ENCODE assay signal across 14 cellular contexts in genomic region chr17:83089322-83090156, GRCh38. TPM values are rescaled to one million over a fixed set of nuclear protein-coding genes. Genes with fewer than 3 reads are reported as not detected.
DNase-seq lines count a peak whose midpoint lies in the region; ATAC-seq and TF ChIP-seq lines count a peak whose summit lies in the region.
"Had no signal": no experiment of that assay in that cellular context is flagged by ENCODE, and none has a peak within 500 bp of the region (broad histone marks: within the 10 kb centered on the region; RNA-seq: fewer than 3 reads in every experiment).

No MANE protein-coding gene starts in this region.

- H3K27me3 ChIP-seq in GM23338 (ENCODE audit: insufficient read depth): no peaks in the 10 kb centered on the region

- H3K27ac Mint-ChIP-seq in GM23338 (0 out of 2 replicates have a peak overlapping the region, but pooled peaks have one; percentile 74), WTC11 (peak overlapping the region; percentile 79; the same call in 1 of the 2 replicates)
- H3K27ac Mint-ChIP-seq: T-cell had no signal

- TF ChIP-seq CTCF in GM23338 (conservative IDR thresholded peaks at IDR 0.05; ENCODE audit: low read depth in 2 of 2) (no peak), WTC11 (IDR thresholded peaks at IDR 0.05) (no peak)

- H3K9me3 Mint-ChIP-seq in GM23338 (no peaks in the 10 kb centered on the region), WTC11 (no peaks in the 10 kb centered on the region)
- H3K9me3 Mint-ChIP-seq: T-cell had no signal

- intact Hi-C loops in sciatic nerve (cut with DNase I): no loop called here

- H3K4me1 ChIP-seq in GM23338 (ENCODE audit: insufficient read depth): peaks cover 2% of the 10 kb centered on the region; the same call in 1 of the 2 replicates

- no peak for ATAC-seq in GM23338
- no peak for ATAC-seq in WTC11
- ATAC-seq in sciatic nerve: peak; percentile 27
- ATAC-seq: T-cell had no signal

- H3K36me3 ChIP-seq in GM23338 (ENCODE audit: insufficient read depth): peaks cover under 1% of the 10 kb centered on the region; the same call in 1 of the 2 replicates

- H3F3A ChIP-seq in GM23338 (replicated peaks; ENCODE audit: low read depth): no peaks in the 10 kb centered on the region

- H3K4me2 ChIP-seq in GM23338: no peak overlapping the region

- H3K36me3 Mint-ChIP-seq in GM23338 (ENCODE audit: low read depth) (peaks cover 11% of the 10 kb centered on the region), WTC11 (peaks cover 5% of the 10 kb centered on the region; the same call in 1 of the 2 replicates)

- H4K20me1 ChIP-seq in GM23338 (replicated peaks; ENCODE audit: insufficient read depth): peaks cover 2% of the 10 kb centered on the region; the same call in 1 of the 2 replicates

- H3K4me3 Mint-ChIP-seq in GM23338 (no peak overlapping the region), WTC11 (no peak overlapping the region)
- H3K4me3 Mint-ChIP-seq: T-cell had no signal

- H3K4me1 Mint-ChIP-seq in GM23338 (peaks cover 22% of the 10 kb centered on the region), WTC11 (peaks cover 26% of the 10 kb centered on the region)

- CTCF ChIA-PET in WTC11 (lab: Charles Lee): no interaction called here

- no peak overlapping the region for H3K27ac ChIP-seq in GM23338 (ENCODE audit: low read depth)

- no peak overlapping the region for H2AFZ ChIP-seq in GM23338

- H3K79me2 ChIP-seq in GM23338 (replicated peaks; ENCODE audit: insufficient read depth): peaks cover 34% of the 10 kb centered on the region

- POLR2A ChIA-PET in WTC11 (lab: Charles Lee): no interaction called here

- H3K27me3 Mint-ChIP-seq in GM23338 (ENCODE audit: insufficient read depth, low read depth, poor library complexity) (peaks cover 5% of the 10 kb centered on the region), WTC11 (ENCODE audit: low read depth) (no peaks in the 10 kb centered on the region)
- H3K27me3 Mint-ChIP-seq: T-cell had no signal

- DNase-seq in GM23338 (ENCODE audit: low spot score) (no peak), WTC11 (ENCODE audit: low spot score) (no peak), kidney tubule cell (ENCODE audit: low spot score) (peak; percentile 42), sciatic nerve (ENCODE audit: low spot score) (no peak), activated gamma-delta T cell (lab: John Stamatoyannopoulos, UW) (no peak), SKM-1 (lab: John Stamatoyannopoulos, UW; ENCODE audit: unreplicated experiment) (no peak)
- no peak for DNase-seq in activated effector memory CD4-positive, alpha-beta T cell treated with anti-CD3 and anti-CD28 coated beads, Interleukin-2, amount 50 U/mL, for 16 hours
- DNase-seq in stimulated activated CD8-positive, alpha-beta memory T cell treated with anti-CD3 and anti-CD28 coated beads, Interleukin-4, amount 100 ng/mL, for 48 hours: no peak
- DNase-seq: activated CD4-positive, alpha-beta T cell treated with anti-CD3 and anti-CD28 coated beads for 48 hours; hippocampal formation; KBM-7; NCI-H2029 treated with DMSO at 0.1 percent for 48 hours; substantia nigra; T-cell had no signal

- no peaks in the 10 kb centered on the region for H3K9me2 ChIP-seq in GM23338 (ENCODE audit: insufficient read depth)

- H3K4me3 ChIP-seq in GM23338: no peak overlapping the region

TF ChIP-seq in GM23338, 12 proteins besides CTCF, POLR2A, EP300 and RAD21:
- TF ChIP-seq EZH2phosphoT487 (IDR thresholded peaks at IDR 0.05; ENCODE audit: unreplicated experiment) (no peak), EZH2 (IDR thresholded peaks at IDR 0.05; ENCODE audit: low read depth, unreplicated experiment) (no peak), NANOG (IDR thresholded peaks at IDR 0.05; ENCODE audit: borderline replicate concordance) (no peak), ZNF114 (CRISPR knock-in tag; IDR thresholded peaks at IDR 0.05) (no peak), ETS1 (IDR thresholded peaks at IDR 0.05) (no peak), JUNB (IDR thresholded peaks at IDR 0.05; ENCODE audit: unreplicated experiment) (no peak)

TF ChIP-seq in WTC11, 78 proteins besides CTCF, POLR2A, EP300 and RAD21 (continues in another document):
- TF ChIP-seq ELF4 (CRISPR knock-in tag; IDR thresholded peaks at IDR 0.05; ENCODE audit: low read depth) (no peak), ATF3 (CRISPR knock-in tag; conservative IDR thresholded peaks at IDR 0.05) (no peak), ZNF138 (CRISPR knock-in tag; conservative IDR thresholded peaks at IDR 0.05) (no peak), CBFB (CRISPR knock-in tag; IDR thresholded peaks at IDR 0.05; ENCODE audit: low read depth) (no peak), USF1 (CRISPR knock-in tag; IDR thresholded peaks at IDR 0.05) (no peak), ZSCAN18 (CRISPR knock-in tag; IDR thresholded peaks at IDR 0.05) (no peak), USF2 (CRISPR knock-in tag; IDR thresholded peaks at IDR 0.05) (no peak), TCF7 (CRISPR knock-in tag; IDR thresholded peaks at IDR 0.05; ENCODE audit: low read depth) (no peak; the same call in 1 of the 2 replicates), ATF6 (CRISPR knock-in tag; IDR thresholded peaks at IDR 0.05) (no peak), E2F4 (CRISPR knock-in tag; IDR thresholded peaks at IDR 0.05; ENCODE audit: borderline replicate concordance, low read depth) (no peak)

RNA-seq across cellular contexts. Expression of gene METRNL, which starts 10.1 kb away (rescaled TPM):
- 17.4 and 20.2 TPM in 2 replicates for total RNA-seq in GM23338 (2014; rRNA removed; shearing (Covaris generic))
- 12.2 and 16.1 TPM in 2 replicates for polyA plus RNA-seq in GM23338 (2016; fragmentation: Nextera tagmentation; extraction: Ambion mirVana)
- 27.7 to 29.3 TPM (median 28.1 TPM) in 3 replicates for total RNA-seq in WTC11 (2021)
- total RNA-seq in sciatic nerve: 131 TPM
